8 cellular contexts compared by ENCODE assay signal in the genomic region with DNA sequence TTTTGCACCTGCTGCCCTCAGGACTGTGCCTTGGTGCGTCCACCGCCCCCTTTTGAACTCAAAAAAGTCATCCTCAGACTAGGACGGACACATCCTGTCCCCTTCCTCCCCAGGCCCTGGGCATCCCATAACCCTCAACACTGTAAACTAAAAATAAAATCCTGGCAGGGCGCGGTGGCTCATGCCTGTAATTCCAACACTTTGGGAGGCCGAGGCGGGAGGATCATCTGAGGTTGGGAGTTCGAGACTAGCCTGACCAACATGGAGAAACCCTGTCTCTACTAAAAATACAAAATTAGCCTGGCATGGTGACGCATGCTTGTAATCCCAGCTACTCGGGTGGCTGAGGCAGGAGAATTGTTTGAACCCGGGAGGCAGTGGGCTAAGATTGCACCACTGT. TPM values are rescaled to one million over a fixed set of nuclear protein-coding genes. Genes with fewer than 3 reads are reported as not detected.
DNase-seq lines count a peak whose midpoint lies in the region; ATAC-seq, FAIRE-seq and TF ChIP-seq lines count a peak whose summit lies in the region.
"Not testable (repeated sequence)": the region's sequence is repeated elsewhere in the genome, so short reads cannot be mapped to it uniquely, and the experiment has no call there.

No MANE protein-coding gene starts in this region.

- H3K9me3 Mint-ChIP-seq in GM23338; activated T-helper 2 cell treated with anti-CD3 and anti-CD28 coated beads, Interferon-gamma antibody, Interleukin-2, Interleukin-4, amounts not matched to agents 10 μg/mL and 5 μg/mL and 100 μg/mL, durations not matched to agents 14 hours and 24 hours and 36 hours; dendritic cell treated with granulocyte-macrophage colony-stimulating factor and Interleukin-4, amounts not matched to agents 40 ng/mL and 50 ng/mL, for 4 days: not testable (repeated sequence)

- FAIRE-seq in A549 (lab: Jason Lieb, UNC), result not testable (repeated sequence)

- POLR2A ChIA-PET in A549 (lab: Yijun Ruan, JAX), result interaction anchor here (2.2 kb wide), 1 partner anchor 8 kb away, joined by 20 read pairs; a partner anchor contains a TSS

- TF ChIP-seq POLR2A in A549 (IDR thresholded peaks at IDR 0.05; ENCODE audit: low read length); Peyer's patch (IDR thresholded peaks at IDR 0.05): not testable (repeated sequence)

- H3K4me1 Mint-ChIP-seq in GM23338, result peaks cover 23% of the 10 kb centered on the region
- H3K4me1 Mint-ChIP-seq in activated T-helper 2 cell treated with anti-CD3 and anti-CD28 coated beads, Interferon-gamma antibody, Interleukin-2, Interleukin-4, amounts not matched to agents 10 μg/mL and 5 μg/mL and 100 μg/mL, durations not matched to agents 14 hours and 24 hours and 36 hours (ENCODE audit: low read depth), result peaks cover 42% of the 10 kb centered on the region
- peaks cover 80% of the 10 kb centered on the region for H3K4me1 Mint-ChIP-seq in dendritic cell treated with granulocyte-macrophage colony-stimulating factor and Interleukin-4, amounts not matched to agents 40 ng/mL and 50 ng/mL, for 4 days (ENCODE audit: low read depth)

- H3K9me2 ChIP-seq in GM23338 (ENCODE audit: insufficient read depth), result not testable (repeated sequence)

- H2AFZ ChIP-seq in GM23338, result 0 out of 2 replicates have a peak overlapping the region, but pooled peaks have one; percentile 94

- H3K27ac Mint-ChIP-seq in GM23338, result not testable (repeated sequence)
- H3K27ac Mint-ChIP-seq in activated T-helper 2 cell treated with anti-CD3 and anti-CD28 coated beads, Interferon-gamma antibody, Interleukin-2, Interleukin-4, amounts not matched to agents 10 μg/mL and 5 μg/mL and 100 μg/mL, durations not matched to agents 14 hours and 24 hours and 36 hours, result peak overlapping the region; percentile 97
- peak overlapping the region; percentile 95 for H3K27ac Mint-ChIP-seq in dendritic cell treated with granulocyte-macrophage colony-stimulating factor and Interleukin-4, amounts not matched to agents 40 ng/mL and 50 ng/mL, for 4 days

- peaks cover 31% of the 10 kb centered on the region for H3K36me3 Mint-ChIP-seq in GM23338 (ENCODE audit: low read depth)
- H3K36me3 Mint-ChIP-seq in activated T-helper 2 cell treated with anti-CD3 and anti-CD28 coated beads, Interferon-gamma antibody, Interleukin-2, Interleukin-4, amounts not matched to agents 10 μg/mL and 5 μg/mL and 100 μg/mL, durations not matched to agents 14 hours and 24 hours and 36 hours (ENCODE audit: low read depth), result peaks cover 52% of the 10 kb centered on the region
- H3K36me3 Mint-ChIP-seq in dendritic cell treated with granulocyte-macrophage colony-stimulating factor and Interleukin-4, amounts not matched to agents 40 ng/mL and 50 ng/mL, for 4 days (ENCODE audit: low read depth), result peaks cover 76% of the 10 kb centered on the region

- TF ChIP-seq RAD21 in A549 (conservative IDR thresholded peaks at IDR 0.05 in 1 of 2, IDR thresholded peaks at IDR 0.05 in 1 of 2), result not testable (repeated sequence)

- H4K20me1 ChIP-seq in GM23338 (replicated peaks; ENCODE audit: insufficient read depth), result peaks cover 25% of the 10 kb centered on the region

- peak overlapping the region in 2 of 3 donors; percentile 90 to 92 for H3K9ac ChIP-seq in skeletal muscle tissue (ENCODE audit: low read depth in 1 of 3, low read length in 3 of 3)

- peaks cover 14% of the 10 kb centered on the region for H3F3A ChIP-seq in GM23338 (replicated peaks; ENCODE audit: low read depth)

- not testable (repeated sequence) for TF ChIP-seq CTCF in A549 (IDR thresholded peaks at IDR 0.05); GM23338 (conservative IDR thresholded peaks at IDR 0.05; ENCODE audit: low read depth in 2 of 2); Peyer's patch (IDR thresholded peaks at IDR 0.05); right atrium auricular region (IDR thresholded peaks at IDR 0.05)

- not testable (repeated sequence) for TF ChIP-seq EP300 in A549 (IDR thresholded peaks at IDR 0.05)

- ATAC-seq in A549, GM23338: not testable (repeated sequence)

- H3K9me3 ChIP-seq in A549; Peyer's patch; right atrium auricular region; muscle layer of duodenum (ENCODE audit: control insufficient read depth in 1 of 2, low read length in 2 of 2); skeletal muscle tissue (ENCODE audit: control insufficient read depth in 3 of 3, low read length in 3 of 3): not testable (repeated sequence)

- H3K27ac ChIP-seq in A549, result peak overlapping the region; percentile 99 to 100
- H3K27ac ChIP-seq in GM23338 (ENCODE audit: low read depth), result peak overlapping the region; percentile 81; the same call in 1 of the 2 replicates
- peak overlapping the region; percentile 98 to 100 (median 100) for H3K27ac ChIP-seq in Peyer's patch
- peak overlapping the region; percentile 99 for H3K27ac ChIP-seq in right atrium auricular region
- peak overlapping the region; percentile 72 for H3K27ac ChIP-seq in muscle layer of duodenum (ENCODE audit: low read length)
- peak overlapping the region; percentile 96 for H3K27ac ChIP-seq in skeletal muscle tissue (ENCODE audit: low read depth, low read length)

- peak overlapping the region; percentile 79 for H3K4me2 ChIP-seq in A549
- H3K4me2 ChIP-seq in GM23338, result peak overlapping the region; percentile 98

- 23% methylated on average over 7 of the region's 11 CpGs for WGBS in A549 (ENCODE audit: missing lambda C conversion rate)

- H3K79me2 ChIP-seq in GM23338 (replicated peaks; ENCODE audit: insufficient read depth), result peaks cover 40% of the 10 kb centered on the region

- DNase-seq in A549 (ENCODE audit: low read depth in 1 of 2, low spot score in 1 of 2); GM23338 (ENCODE audit: low spot score); Peyer's patch; activated T-helper 2 cell treated with anti-CD3 and anti-CD28 coated beads, Interferon-gamma antibody, Interleukin-2, Interleukin-4, amounts not matched to agents 10 μg/mL and 5 μg/mL and 100 μg/mL, durations not matched to agents 14 hours and 24 hours and 36 hours (ENCODE audit: low spot score); right atrium auricular region (ENCODE audit: low spot score): not testable (repeated sequence)

- intact Hi-C loops in activated T-helper 2 cell treated with anti-CD3 and anti-CD28 coated beads, Interferon-gamma antibody, Interleukin-2, Interleukin-4, amounts not matched to agents 10 μg/mL and 5 μg/mL and 100 μg/mL, durations not matched to agents 14 hours and 24 hours and 36 hours (cut with micrococcal nuclease), result loop anchor here (2.0 to 10.0 kb wide), 4 partner anchors 159 to 1361 kb away; a partner anchor contains a TSS
- intact Hi-C loops in dendritic cell treated with granulocyte-macrophage colony-stimulating factor and Interleukin-4, amounts not matched to agents 40 ng/mL and 50 ng/mL, for 4 days (cut with micrococcal nuclease), result loop anchor here (2.0 to 10.0 kb wide), 3 partner anchors 13 to 291 kb away; a partner anchor contains a TSS

- not testable (repeated sequence) for H3K36me3 ChIP-seq in GM23338 (ENCODE audit: insufficient read depth)
- peaks cover 0 to 20% (median 0%) of the 10 kb centered on the region in 3 donors for H3K36me3 ChIP-seq in Peyer's patch
- H3K36me3 ChIP-seq in right atrium auricular region, result peaks cover 18% of the 10 kb centered on the region
- H3K36me3 ChIP-seq in muscle layer of duodenum (ENCODE audit: control insufficient read depth in 1 of 2, insufficient read depth in 2 of 2, low read length in 2 of 2), result peaks cover 0 to 19% of the 10 kb centered on the region in 2 donors
- H3K36me3 ChIP-seq in skeletal muscle tissue (ENCODE audit: control insufficient read depth in 3 of 3, insufficient read depth in 3 of 3, low read length in 3 of 3), result peaks cover 11 to 19% (median 15%) of the 10 kb centered on the region in 3 donors

- CTCF ChIA-PET in A549 (lab: Yijun Ruan, JAX), result interaction anchor here (1.0 to 3.5 kb wide), 4 partner anchors 13 to 20 kb away, joined by 4 to 17 read pairs (median 10); no protein-coding TSS in a partner anchor

- peaks cover 20% of the 10 kb centered on the region for H3K27me3 Mint-ChIP-seq in GM23338 (ENCODE audit: insufficient read depth, low read depth, poor library complexity)
- H3K27me3 Mint-ChIP-seq in activated T-helper 2 cell treated with anti-CD3 and anti-CD28 coated beads, Interferon-gamma antibody, Interleukin-2, Interleukin-4, amounts not matched to agents 10 μg/mL and 5 μg/mL and 100 μg/mL, durations not matched to agents 14 hours and 24 hours and 36 hours (ENCODE audit: low read depth); dendritic cell treated with granulocyte-macrophage colony-stimulating factor and Interleukin-4, amounts not matched to agents 40 ng/mL and 50 ng/mL, for 4 days: not testable (repeated sequence)

- H3K27me3 ChIP-seq in GM23338 (ENCODE audit: insufficient read depth); Peyer's patch; right atrium auricular region; muscle layer of duodenum (ENCODE audit: low read depth, low read length); skeletal muscle tissue (ENCODE audit: control insufficient read depth in 3 of 3, insufficient read depth in 3 of 3, low read length in 3 of 3): not testable (repeated sequence)

- H3K4me1 ChIP-seq in A549 (peaks cover 36% of the 10 kb centered on the region), Peyer's patch (peaks cover 0 to 31% (median 30%) of the 10 kb centered on the region in 4 donors), right atrium auricular region (peaks cover 0 to 53% of the 10 kb centered on the region in 2 donors), muscle layer of duodenum (ENCODE audit: control insufficient read depth in 1 of 2, insufficient read depth in 2 of 2, low read length in 2 of 2) (peaks cover 9 to 27% of the 10 kb centered on the region in 2 donors), skeletal muscle tissue (ENCODE audit: control insufficient read depth in 3 of 3, insufficient read depth in 3 of 3, low read length in 3 of 3) (peaks cover 25 to 58% (median 44%) of the 10 kb centered on the region in 3 donors)
- H3K4me1 ChIP-seq in GM23338 (ENCODE audit: insufficient read depth), result not testable (repeated sequence)

- H3K4me3 ChIP-seq in A549 (peak overlapping the region; percentile 85), GM23338 (peak overlapping the region; percentile 89), Peyer's patch (peak overlapping the region; percentile 78 to 96 (median 86)), right atrium auricular region (peak overlapping the region in 1 of 2 donors; percentile 96), muscle layer of duodenum (ENCODE audit: low read depth in 1 of 2, low read length in 2 of 2) (peak overlapping the region; percentile 81 to 89), skeletal muscle tissue (ENCODE audit: low read length in 3 of 3) (peak overlapping the region; percentile 72 to 85 (median 76))

- peak overlapping the region; percentile 92 for H3K4me3 Mint-ChIP-seq in GM23338
- H3K4me3 Mint-ChIP-seq in activated T-helper 2 cell treated with anti-CD3 and anti-CD28 coated beads, Interferon-gamma antibody, Interleukin-2, Interleukin-4, amounts not matched to agents 10 μg/mL and 5 μg/mL and 100 μg/mL, durations not matched to agents 14 hours and 24 hours and 36 hours (ENCODE audit: low read depth), result peak overlapping the region; percentile 99
- peak overlapping the region; percentile 82 for H3K4me3 Mint-ChIP-seq in dendritic cell treated with granulocyte-macrophage colony-stimulating factor and Interleukin-4, amounts not matched to agents 40 ng/mL and 50 ng/mL, for 4 days

RNA-seq across cellular contexts. Expression of a gene that starts 1.3 kb away (rescaled TPM):
- 66.7 and 89.9 TPM in 2 replicates for polyA plus RNA-seq in A549 (2011; rRNA removed)
- polyA plus RNA-seq in A549 (2012; cell fraction: cytosol; rRNA removed), result 50.6 and 56.4 TPM in 2 replicates
- polyA plus RNA-seq in A549 (2012; cell fraction: nucleus; rRNA removed), result 31.6 and 38.1 TPM in 2 replicates
- polyA plus RNA-seq in A549 (2017; fragmentation: RNase III; extraction: RNeasy Plus Mini Kit Qiagen cat#74134 plus additional on column Dnase treatment), result 80.5 to 88.6 TPM (median 84.6 TPM) in 3 replicates
- 14.0 and 18.2 TPM in 2 replicates for polyA minus RNA-seq in A549 (2011; rRNA and poly(A)+ RNA removed)
- total RNA-seq in GM23338 (2014; rRNA removed; shearing (Covaris generic)), result 54.4 and 68.3 TPM in 2 replicates
- polyA plus RNA-seq in GM23338 (2016; fragmentation: Nextera tagmentation; extraction: Ambion mirVana), result 58.6 and 62.5 TPM in 2 replicates
- total RNA-seq in Peyer's patch, result 10 to 100 TPM; 18.4 to 86.6 (median 26.2) TPM
- total RNA-seq in activated T-helper 2 cell treated with anti-CD3 and anti-CD28 coated beads, Interferon-gamma antibody, Interleukin-2, Interleukin-4, amounts not matched to agents 10 μg/mL and 5 μg/mL and 100 μg/mL, durations not matched to agents 14 hours and 24 hours and 36 hours, result 125 and 127 TPM in 2 replicates
- 10 to 100 TPM; 15.6 to 20.1 TPM for total RNA-seq in right atrium auricular region
- total RNA-seq in skeletal muscle tissue, result 23.5 TPM

RNA-seq across cellular contexts. Expression of a gene that starts 7.7 kb away (rescaled TPM):
- polyA plus RNA-seq in A549 (2011; rRNA removed) (12.7 and 15.5 TPM in 2 replicates), A549 (2017; fragmentation: RNase III; extraction: RNeasy Plus Mini Kit Qiagen cat#74134 plus additional on column Dnase treatment) (15.0 to 20.5 TPM (median 20.4 TPM) in 3 replicates), GM23338 (2016; fragmentation: Nextera tagmentation; extraction: Ambion mirVana) (16.2 and 16.4 TPM in 2 replicates)
- polyA plus RNA-seq in A549 (2012; cell fraction: cytosol; rRNA removed), result 21.6 and 36.9 TPM in 2 replicates
- polyA plus RNA-seq in A549 (2012; cell fraction: nucleus; rRNA removed), result 39.4 and 63.8 TPM in 2 replicates
- 8.1 and 15.3 TPM in 2 replicates for polyA minus RNA-seq in A549 (2011; rRNA and poly(A)+ RNA removed)
- 45.1 and 64.4 TPM in 2 replicates for total RNA-seq in GM23338 (2014; rRNA removed; shearing (Covaris generic))
- total RNA-seq in Peyer's patch (100 to 1,000 TPM in 1 of 4 donors, 10 to 100 TPM in 3; 28.9 to 106 (median 67.1) TPM), right atrium auricular region (10 to 100 TPM; 59.0 to 75.4 TPM), skeletal muscle tissue (7.3 TPM)
- 23.5 and 27.1 TPM in 2 replicates for total RNA-seq in activated T-helper 2 cell treated with anti-CD3 and anti-CD28 coated beads, Interferon-gamma antibody, Interleukin-2, Interleukin-4, amounts not matched to agents 10 μg/mL and 5 μg/mL and 100 μg/mL, durations not matched to agents 14 hours and 24 hours and 36 hours

RNA-seq across cellular contexts. Expression of a gene that starts 7.9 kb away (rescaled TPM):
- polyA plus RNA-seq in A549 (2011; rRNA removed), result 25.9 and 31.4 TPM in 2 replicates
- polyA plus RNA-seq in A549 (2012; cell fraction: cytosol; rRNA removed), result 75.8 and 76.6 TPM in 2 replicates
- 168 and 176 TPM in 2 replicates for polyA plus RNA-seq in A549 (2012; cell fraction: nucleus; rRNA removed)
- polyA plus RNA-seq in A549 (2017; fragmentation: RNase III; extraction: RNeasy Plus Mini Kit Qiagen cat#74134 plus additional on column Dnase treatment), result 67.3 to 77.2 TPM (median 70.6 TPM) in 3 replicates
- polyA minus RNA-seq in A549 (2011; rRNA and poly(A)+ RNA removed), result 17.1 and 23.8 TPM in 2 replicates
- 120 and 136 TPM in 2 replicates for total RNA-seq in GM23338 (2014; rRNA removed; shearing (Covaris generic))
- 120 and 129 TPM in 2 replicates for polyA plus RNA-seq in GM23338 (2016; fragmentation: Nextera tagmentation; extraction: Ambion mirVana)
- total RNA-seq in Peyer's patch, result 100 to 1,000 TPM in 1 of 4 donors, 10 to 100 TPM in 3; 19.1 to 138 (median 28.0) TPM
- total RNA-seq in activated T-helper 2 cell treated with anti-CD3 and anti-CD28 coated beads, Interferon-gamma antibody, Interleukin-2, Interleukin-4, amounts not matched to agents 10 μg/mL and 5 μg/mL and 100 μg/mL, durations not matched to agents 14 hours and 24 hours and 36 hours, result 137 and 141 TPM in 2 replicates
- 1 to 10 TPM; 3.7 to 5.3 TPM for total RNA-seq in right atrium auricular region
- total RNA-seq in skeletal muscle tissue, result 3.7 TPM

RNA-seq across cellular contexts. Expression of a gene that starts 29.3 kb away (rescaled TPM):
- 0.74 and 1.2 TPM in 2 replicates for polyA plus RNA-seq in A549 (2011; rRNA removed)
- polyA plus RNA-seq in A549 (2012; cell fraction: cytosol; rRNA removed), result 0.86 and 1.1 TPM in 2 replicates
- 3.6 and 3.7 TPM in 2 replicates for polyA plus RNA-seq in A549 (2012; cell fraction: nucleus; rRNA removed)
- 0.56 to 1.1 TPM (median 0.87 TPM) in 3 replicates for polyA plus RNA-seq in A549 (2017; fragmentation: RNase III; extraction: RNeasy Plus Mini Kit Qiagen cat#74134 plus additional on column Dnase treatment)
- polyA minus RNA-seq in A549 (2011; rRNA and poly(A)+ RNA removed), result 2.1 and 2.3 TPM in 2 replicates
- 1.6 and 3.1 TPM in 2 replicates for total RNA-seq in GM23338 (2014; rRNA removed; shearing (Covaris generic))
- polyA plus RNA-seq in GM23338 (2016; fragmentation: Nextera tagmentation; extraction: Ambion mirVana), result 1.1 and 1.4 TPM in 2 replicates
- total RNA-seq in Peyer's patch, result 1 to 10 TPM in 3 of 4 donors, not detected in 1; 1.5 to 8.3 (median 1.8) TPM
- 2.7 and 3.3 TPM in 2 replicates for total RNA-seq in activated T-helper 2 cell treated with anti-CD3 and anti-CD28 coated beads, Interferon-gamma antibody, Interleukin-2, Interleukin-4, amounts not matched to agents 10 μg/mL and 5 μg/mL and 100 μg/mL, durations not matched to agents 14 hours and 24 hours and 36 hours
- total RNA-seq in right atrium auricular region, result 1 to 10 TPM; 1.0 to 1.9 TPM
- total RNA-seq in skeletal muscle tissue, result 0.52 TPM
